12 cellular contexts compared by ENCODE assay signal in genomic region chr10:15588635-15589081, GRCh38.
"Had no signal": no experiment of that assay in that cellular context is flagged by ENCODE, and none has a peak within 500 bp of the region (broad histone marks: within the 10 kb centered on the region; RNA-seq: fewer than 3 reads in every experiment).

No MANE protein-coding gene starts in this region.

- ATAC-seq: effector memory CD8-positive, alpha-beta T cell; stimulated activated naive B cell treated with anti-CD40 and anti-IgM and Interleukin-4, amounts not matched to agents 10 μg/mL and 1 μg/mL and 100 μg/mL, for 72 hours had no signal

- H3K9me3 Mint-ChIP-seq: activated CD4-positive, alpha-beta T cell treated with anti-CD3 and anti-CD28 coated beads, Interleukin-2, amount 10 ng/mL, durations not matched to agents 7 days and 5 days; activated naive CD8-positive, alpha-beta T cell treated with anti-CD3 and anti-CD28 coated beads, Interleukin-2, amount 10 ng/mL, durations not matched to agents 7 days and 5 days; effector memory CD8-positive, alpha-beta T cell had no signal

- H3K27ac Mint-ChIP-seq: activated CD4-positive, alpha-beta T cell treated with anti-CD3 and anti-CD28 coated beads, Interleukin-2, amount 10 ng/mL, durations not matched to agents 7 days and 5 days; activated naive CD8-positive, alpha-beta T cell treated with anti-CD3 and anti-CD28 coated beads, Interleukin-2, amount 10 ng/mL, durations not matched to agents 7 days and 5 days; effector memory CD8-positive, alpha-beta T cell; stimulated activated naive B cell treated with anti-CD40 and anti-IgM and Interleukin-4, amounts not matched to agents 10 μg/mL and 1 μg/mL and 100 μg/mL, for 72 hours had no signal

- H3K27me3 Mint-ChIP-seq: activated naive CD8-positive, alpha-beta T cell treated with anti-CD3 and anti-CD28 coated beads, Interleukin-2, amount 10 ng/mL, durations not matched to agents 7 days and 5 days; stimulated activated naive B cell treated with anti-CD40 and anti-IgM and Interleukin-4, amounts not matched to agents 10 μg/mL and 1 μg/mL and 100 μg/mL, for 72 hours had no signal

- H3K9me3 ChIP-seq: ovary, transverse colon, vagina had no signal

- H3K27me3 ChIP-seq: ovary, vagina had no signal

- H3K36me3 ChIP-seq: ovary, transverse colon, vagina had no signal

- DNase-seq: activated CD4-positive, alpha-beta T cell treated with anti-CD3 and anti-CD28 coated beads, Interleukin-2, amount 10 ng/mL, durations not matched to agents 7 days and 5 days; activated CD8-positive, alpha-beta memory T cell treated with anti-CD3 and anti-CD28 coated beads for 24 hours; activated naive CD8-positive, alpha-beta T cell treated with anti-CD3 and anti-CD28 coated beads, Interleukin-2, amount 10 ng/mL, durations not matched to agents 7 days and 5 days; aorta; dermis blood vessel endothelial cell; effector memory CD8-positive, alpha-beta T cell; ovary; stimulated activated CD4-positive, alpha-beta T cell treated with anti-CD3 and anti-CD28 coated beads, Interleukin-4, amount 100 ng/mL, for 1 hour; stimulated activated naive B cell treated with anti-CD40 and anti-IgM and Interleukin-4, amounts not matched to agents 10 μg/mL and 1 μg/mL and 100 μg/mL, for 72 hours; T-helper 9 cell; transverse colon had no signal

- H3K36me3 Mint-ChIP-seq: activated naive CD8-positive, alpha-beta T cell treated with anti-CD3 and anti-CD28 coated beads, Interleukin-2, amount 10 ng/mL, durations not matched to agents 7 days and 5 days; stimulated activated naive B cell treated with anti-CD40 and anti-IgM and Interleukin-4, amounts not matched to agents 10 μg/mL and 1 μg/mL and 100 μg/mL, for 72 hours had no signal

- H3K4me3 ChIP-seq: ovary, transverse colon, vagina had no signal

- H3K4me3 Mint-ChIP-seq: activated CD4-positive, alpha-beta T cell treated with anti-CD3 and anti-CD28 coated beads, Interleukin-2, amount 10 ng/mL, durations not matched to agents 7 days and 5 days; activated naive CD8-positive, alpha-beta T cell treated with anti-CD3 and anti-CD28 coated beads, Interleukin-2, amount 10 ng/mL, durations not matched to agents 7 days and 5 days; effector memory CD8-positive, alpha-beta T cell; stimulated activated naive B cell treated with anti-CD40 and anti-IgM and Interleukin-4, amounts not matched to agents 10 μg/mL and 1 μg/mL and 100 μg/mL, for 72 hours had no signal

- H3K4me1 ChIP-seq: transverse colon, vagina had no signal

- H3K27ac ChIP-seq: ovary, transverse colon, vagina had no signal

- H3K4me1 Mint-ChIP-seq: activated CD4-positive, alpha-beta T cell treated with anti-CD3 and anti-CD28 coated beads, Interleukin-2, amount 10 ng/mL, durations not matched to agents 7 days and 5 days; activated naive CD8-positive, alpha-beta T cell treated with anti-CD3 and anti-CD28 coated beads, Interleukin-2, amount 10 ng/mL, durations not matched to agents 7 days and 5 days; stimulated activated naive B cell treated with anti-CD40 and anti-IgM and Interleukin-4, amounts not matched to agents 10 μg/mL and 1 μg/mL and 100 μg/mL, for 72 hours had no signal
